ENCODE assay signal across 14 cellular contexts in the genomic region with DNA sequence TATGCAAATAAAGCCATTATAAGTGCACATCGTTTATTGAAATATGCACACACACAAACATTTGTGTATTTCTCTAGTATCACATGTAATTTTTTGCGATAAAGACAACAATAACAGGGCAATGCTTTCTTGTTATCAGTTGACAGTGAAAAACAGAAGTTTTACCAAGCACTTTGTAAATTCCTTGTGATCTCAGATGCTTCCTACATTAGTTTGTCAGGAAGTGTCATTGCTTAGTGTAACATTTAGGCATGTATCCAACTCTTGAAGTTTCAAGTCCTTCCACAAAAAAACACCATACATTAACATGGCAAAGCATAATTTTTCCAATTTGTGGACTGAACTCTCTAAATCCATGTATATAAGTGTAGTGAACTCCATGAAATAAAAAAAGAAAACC.
"Had no signal": no experiment of that assay in that cellular context is flagged by ENCODE, and none has a peak within 500 bp of the region (broad histone marks: within the 10 kb centered on the region; RNA-seq: fewer than 3 reads in every experiment).

No MANE protein-coding gene starts in this region.

- H3K9me3 ChIP-seq: adrenal gland, body of pancreas, ovary, stomach, uterus had no signal

- ATAC-seq: body of pancreas had no signal

- H3K36me3 ChIP-seq: ovary, uterus had no signal

- FAIRE-seq: kidney had no signal

- H3K4me1 Mint-ChIP-seq: activated B cell treated with CpG ODN at 0.5 μM for 24 hours; central memory CD8-positive, alpha-beta T cell; neural crest cell had no signal

- H3K27me3 ChIP-seq: adrenal gland, body of pancreas, ovary, stomach, uterus had no signal

- H3K9me3 Mint-ChIP-seq: activated B cell treated with CpG ODN at 0.5 μM for 24 hours; activated CD4-positive, alpha-beta T cell treated with anti-CD3 and anti-CD28 coated beads, Interleukin-2, amount 10 ng/mL, durations not matched to agents 24 days and 14 days; activated naive CD4-positive, alpha-beta T cell treated with anti-CD3 and anti-CD28 coated beads for 36 hours; central memory CD8-positive, alpha-beta T cell; dendritic cell treated with granulocyte-macrophage colony-stimulating factor and Interleukin-4, amounts not matched to agents 40 ng/mL and 50 ng/mL, for 4 days; endodermal cell; neural crest cell had no signal

- DNase-seq: activated B cell treated with CpG ODN at 0.5 μM for 24 hours; activated CD4-positive, alpha-beta T cell treated with anti-CD3 and anti-CD28 coated beads, Interleukin-2, amount 10 ng/mL, durations not matched to agents 24 days and 14 days; activated naive CD4-positive, alpha-beta T cell treated with anti-CD3 and anti-CD28 coated beads for 36 hours; adrenal gland; body of pancreas; endodermal cell; kidney; ovary; stomach; uterus had no signal

- H3K27me3 Mint-ChIP-seq: activated CD4-positive, alpha-beta T cell treated with anti-CD3 and anti-CD28 coated beads, Interleukin-2, amount 10 ng/mL, durations not matched to agents 24 days and 14 days; dendritic cell treated with granulocyte-macrophage colony-stimulating factor and Interleukin-4, amounts not matched to agents 40 ng/mL and 50 ng/mL, for 4 days had no signal

- H3K27ac Mint-ChIP-seq: activated B cell treated with CpG ODN at 0.5 μM for 24 hours; activated CD4-positive, alpha-beta T cell treated with anti-CD3 and anti-CD28 coated beads, Interleukin-2, amount 10 ng/mL, durations not matched to agents 24 days and 14 days; activated naive CD4-positive, alpha-beta T cell treated with anti-CD3 and anti-CD28 coated beads for 36 hours; dendritic cell treated with granulocyte-macrophage colony-stimulating factor and Interleukin-4, amounts not matched to agents 40 ng/mL and 50 ng/mL, for 4 days; endodermal cell had no signal

- H3K27ac ChIP-seq: adrenal gland, body of pancreas, ovary, skin epidermis, stomach, uterus had no signal

- H3K4me3 ChIP-seq: adrenal gland, body of pancreas, ovary, skin epidermis, stomach, uterus had no signal

- H3K4me3 Mint-ChIP-seq: activated B cell treated with CpG ODN at 0.5 μM for 24 hours; activated CD4-positive, alpha-beta T cell treated with anti-CD3 and anti-CD28 coated beads, Interleukin-2, amount 10 ng/mL, durations not matched to agents 24 days and 14 days; activated naive CD4-positive, alpha-beta T cell treated with anti-CD3 and anti-CD28 coated beads for 36 hours; central memory CD8-positive, alpha-beta T cell; dendritic cell treated with granulocyte-macrophage colony-stimulating factor and Interleukin-4, amounts not matched to agents 40 ng/mL and 50 ng/mL, for 4 days; endodermal cell; neural crest cell had no signal

- H3K4me1 ChIP-seq: adrenal gland, body of pancreas, stomach, uterus had no signal
